ENCODE assay signal across 12 cellular contexts in genomic region chr17:50052822-50053653, GRCh38. TPM values are rescaled to one million over a fixed set of nuclear protein-coding genes. Genes with fewer than 3 reads are reported as not detected.
DNase-seq lines count a peak whose midpoint lies in the region; ATAC-seq and TF ChIP-seq lines count a peak whose summit lies in the region.
"Had no signal": no experiment of that assay in that cellular context is flagged by ENCODE, and none has a peak within 500 bp of the region (broad histone marks: within the 10 kb centered on the region; RNA-seq: fewer than 3 reads in every experiment).

No MANE protein-coding gene starts in this region.

- peaks cover 72% of the 10 kb centered on the region for H3K4me1 Mint-ChIP-seq in nephron

- H3K4me3 ChIP-seq in BLaER1 (no peak overlapping the region), PC-9 (peak overlapping the region; percentile 3; the same call in 1 of the 2 replicates), fibroblast of lung (replicated peaks in 1 of 4; ENCODE audit: control extremely low read depth in 1 of 4, insufficient read depth in 1 of 4, low read depth in 3 of 4, low read length in 4 of 4) (no peak overlapping the region), transverse colon (no peak overlapping the region)

- in situ Hi-C loops in transverse colon (cut with MboI; ENCODE audit: low pct_ligation_motif_present in 1 of 4, low pct_unique_long_range_greater_than_20kb in 1 of 4, low sequenced_read_pairs in 3 of 4) = no loop called here

- peak overlapping the region; percentile 45 for H3K4me2 ChIP-seq in BLaER1
- peak overlapping the region; percentile 92 for H3K4me2 ChIP-seq in PC-9
- H3K4me2 ChIP-seq in fibroblast of lung (ENCODE audit: extremely low read depth, insufficient read depth, low read length) = peak overlapping the region; percentile 27

- TF ChIP-seq CTCF in PC-9 (conservative IDR thresholded peaks at IDR 0.05) (no peak), fibroblast of lung (conservative IDR thresholded peaks at IDR 0.05 in 1 of 2, IDR thresholded peaks at IDR 0.05 in 1 of 2; ENCODE audit: low read depth in 1 of 2, low read length in 2 of 2) (no peak), nephron (IDR thresholded peaks at IDR 0.05; ENCODE audit: unreplicated experiment in 3 of 3) (no peak), transverse colon (IDR thresholded peaks at IDR 0.05) (no peak)

- 66% methylated on average over 7 of the region's 7 CpGs; no CpG with 5 or more reads in 1 of the 2 donors for WGBS in transverse colon (ENCODE audit: low coverage in 1 of 2), 2 donors

- H3K36me3 Mint-ChIP-seq in nephron (ENCODE audit: low read depth) = no peaks in the 10 kb centered on the region

- no peaks in the 10 kb centered on the region for H3K9me2 ChIP-seq in PC-9 (ENCODE audit: insufficient read depth)

- H3K9ac ChIP-seq in BLaER1 (no peak overlapping the region), fibroblast of lung (ENCODE audit: insufficient read depth, low read length) (no peak overlapping the region)

- CTCF ChIA-PET in PC-9 (lab: Charles Lee) = interaction anchor here (0.6 kb wide), 1 partner anchor 530 kb away, joined by 8 read pairs; no protein-coding TSS in a partner anchor

- H3K27ac Mint-ChIP-seq in nephron = peak overlapping the region; percentile 99 to 100 (median 99)

- H3K27me3 ChIP-seq in BLaER1 (peaks cover 52% of the 10 kb centered on the region), PC-9 (ENCODE audit: insufficient read depth, low read depth) (no peaks in the 10 kb centered on the region), fibroblast of lung (ENCODE audit: control insufficient read depth, insufficient read depth, low read length) (no peaks in the 10 kb centered on the region), transverse colon (no peaks in the 10 kb centered on the region)

- peaks cover 50% of the 10 kb centered on the region for H3K4me1 ChIP-seq in BLaER1
- peaks cover 69% of the 10 kb centered on the region for H3K4me1 ChIP-seq in PC-9 (replicated peaks; ENCODE audit: insufficient read depth)
- peaks cover 38% of the 10 kb centered on the region for H3K4me1 ChIP-seq in fibroblast of lung (ENCODE audit: control insufficient read depth, extremely low read depth, insufficient read depth, low read length)
- H3K4me1 ChIP-seq in transverse colon = peaks cover 13 to 40% (median 30%) of the 10 kb centered on the region in 4 donors

- intact Hi-C loops in PC-9 (cut with micrococcal nuclease; ENCODE audit: unreplicated experiment) = loop anchor here (1.0 kb wide), 1 partner anchor 166 kb away; no protein-coding TSS in a partner anchor
- intact Hi-C loops in transverse colon (cut with DNase I; ENCODE audit: low total_unique reads) = no loop called here

- peaks cover 13% of the 10 kb centered on the region for H3K27me3 Mint-ChIP-seq in nephron (ENCODE audit: low read depth)

- ATAC-seq in HG03460 (IDR thresholded peaks at IDR 0.05; ENCODE audit: unreplicated experiment) (no peak), GM19395 (IDR thresholded peaks at IDR 0.05; ENCODE audit: unreplicated experiment) (no peak), GM21423 (IDR thresholded peaks at IDR 0.05; ENCODE audit: unreplicated experiment) (no peak)

- H3K27ac ChIP-seq in BLaER1 = no peak overlapping the region
- peak overlapping the region; percentile 97 for H3K27ac ChIP-seq in PC-9
- no peak overlapping the region for H3K27ac ChIP-seq in fibroblast of lung (ENCODE audit: insufficient read depth, low read length)
- peak overlapping the region in 2 of 4 donors; percentile 10 for H3K27ac ChIP-seq in transverse colon

- no peak for TF ChIP-seq POLR2A in transverse colon (IDR thresholded peaks at IDR 0.05)

- H4K20me1 ChIP-seq in BLaER1 (peaks cover 26% of the 10 kb centered on the region), PC-9 (ENCODE audit: insufficient read depth) (peaks cover 9% of the 10 kb centered on the region), fibroblast of lung (ENCODE audit: control insufficient read depth, extremely low read depth, insufficient read depth, low read length) (no peaks in the 10 kb centered on the region)

- DNase-seq in PC-9 (peak; percentile 66 to 78), fibroblast of lung (ENCODE audit: low read depth in 2 of 2) (peak in 1 of 2 donors; percentile 72), transverse colon (no peak)
- DNase-seq: CD4-positive, alpha-beta memory T cell; head of caudate nucleus; NCI-H1417 treated with DMSO at 0.1 percent for 48 hours; SIG-M5 had no signal

- no peaks in the 10 kb centered on the region for H3K9me3 Mint-ChIP-seq in nephron
- H3K9me3 Mint-ChIP-seq: CD4-positive, alpha-beta memory T cell had no signal

- H3F3A ChIP-seq in PC-9 (ENCODE audit: insufficient read depth, low read depth) = peaks cover 85% of the 10 kb centered on the region

- H2AFZ ChIP-seq in PC-9 (no peak overlapping the region), fibroblast of lung (ENCODE audit: low read length) (no peak overlapping the region)

- H3K79me2 ChIP-seq in PC-9 (ENCODE audit: low read depth) (peaks cover 41% of the 10 kb centered on the region), fibroblast of lung (ENCODE audit: control insufficient read depth, insufficient read depth, low read length) (peaks cover 30% of the 10 kb centered on the region)

- peak overlapping the region; percentile 45 to 85 (median 53) for H3K4me3 Mint-ChIP-seq in nephron

- H3K36me3 ChIP-seq in BLaER1 (no peaks in the 10 kb centered on the region), PC-9 (ENCODE audit: low read depth) (peaks cover 14% of the 10 kb centered on the region), fibroblast of lung (ENCODE audit: control insufficient read depth, insufficient read depth, low read length) (no peaks in the 10 kb centered on the region), transverse colon (no peaks in the 10 kb centered on the region)

- H3K9me3 ChIP-seq in BLaER1 = no peaks in the 10 kb centered on the region
- no peaks in the 10 kb centered on the region for H3K9me3 ChIP-seq in PC-9 (ENCODE audit: insufficient read depth, low read depth)
- H3K9me3 ChIP-seq in fibroblast of lung (ENCODE audit: control insufficient read depth, insufficient read depth, low read depth, low read length) = no peaks in the 10 kb centered on the region
- no peaks in the 10 kb centered on the region for H3K9me3 ChIP-seq in transverse colon

- POLR2A ChIA-PET in PC-9 (lab: Charles Lee; ENCODE audit: unreplicated experiment) = interaction anchor here (1.0 to 1.6 kb wide), 3 partner anchors 10 to 26 kb away, joined by 6 to 7 read pairs (median 6); no protein-coding TSS in a partner anchor

- no TSS peak for BruUV-seq in PC-9 (replicated peaks; lab: Mats Ljungman, UMichigan)

- TF ChIP-seq EP300 in transverse colon (IDR thresholded peaks at IDR 0.05; ENCODE audit: low read depth) = no peak

RNA-seq across cellular contexts. Expression of gene ITGA3, which starts 2.9 kb away (rescaled TPM):
- total RNA-seq in PC-9 (2021) (291 and 327 TPM in 2 replicates), fibroblast of lung (89.1 and 269 TPM in 2 replicates), transverse colon (100 to 1,000 TPM; 147 to 294 (median 171) TPM)
- polyA plus RNA-seq in fibroblast of lung = 67.3 and 76.6 TPM in 2 replicates
- polyA plus RNA-seq in fibroblast of lung (2012) = 120 and 129 TPM in 2 replicates
- 307 and 449 TPM in 2 replicates for polyA minus RNA-seq in fibroblast of lung (ENCODE audit: low replicate concordance)

RNA-seq across cellular contexts. Expression of gene PDK2, which starts 42.1 kb away (rescaled TPM):
- total RNA-seq in PC-9 (2021) (38.6 and 58.7 TPM in 2 replicates), fibroblast of lung (19.2 and 19.3 TPM in 2 replicates), transverse colon (100 to 1,000 TPM in 3 of 4 donors, 10 to 100 TPM in 1; 84.6 to 292 (median 136) TPM)
- 41.0 and 44.6 TPM in 2 replicates for polyA plus RNA-seq in fibroblast of lung
- polyA plus RNA-seq in fibroblast of lung (2012) = 27.6 and 28.3 TPM in 2 replicates
- polyA minus RNA-seq in fibroblast of lung (ENCODE audit: low replicate concordance) = 178 and 230 TPM in 2 replicates

RNA-seq across cellular contexts. Expression of gene DLX3, which starts 58.0 kb away (rescaled TPM):
- total RNA-seq in PC-9 (2021) (1.2 and 2.0 TPM in 2 replicates), fibroblast of lung (not detected in 2 replicates), transverse colon (not detected)
- polyA plus RNA-seq in fibroblast of lung = not detected in 2 replicates
- polyA plus RNA-seq in fibroblast of lung (2012) = not detected in 2 replicates
- polyA minus RNA-seq in fibroblast of lung (ENCODE audit: low replicate concordance) = not detected in 2 replicates
- total RNA-seq: CD4-positive, alpha-beta memory T cell had no signal
- polyA plus RNA-seq: CD4-positive, alpha-beta memory T cell had no signal

Comparison
In these comparisons a context has a peak if more than half of its experiments do, and no peak if none do; other contexts are left out.
1. H3K4me2 ChIP-seq: peak in every context shown above with its lines; median percentile 92 in PC-9; 45 in BLaER1; 27 in fibroblast of lung.